ENCODE assay signal across 7 cellular contexts in the genomic region with DNA sequence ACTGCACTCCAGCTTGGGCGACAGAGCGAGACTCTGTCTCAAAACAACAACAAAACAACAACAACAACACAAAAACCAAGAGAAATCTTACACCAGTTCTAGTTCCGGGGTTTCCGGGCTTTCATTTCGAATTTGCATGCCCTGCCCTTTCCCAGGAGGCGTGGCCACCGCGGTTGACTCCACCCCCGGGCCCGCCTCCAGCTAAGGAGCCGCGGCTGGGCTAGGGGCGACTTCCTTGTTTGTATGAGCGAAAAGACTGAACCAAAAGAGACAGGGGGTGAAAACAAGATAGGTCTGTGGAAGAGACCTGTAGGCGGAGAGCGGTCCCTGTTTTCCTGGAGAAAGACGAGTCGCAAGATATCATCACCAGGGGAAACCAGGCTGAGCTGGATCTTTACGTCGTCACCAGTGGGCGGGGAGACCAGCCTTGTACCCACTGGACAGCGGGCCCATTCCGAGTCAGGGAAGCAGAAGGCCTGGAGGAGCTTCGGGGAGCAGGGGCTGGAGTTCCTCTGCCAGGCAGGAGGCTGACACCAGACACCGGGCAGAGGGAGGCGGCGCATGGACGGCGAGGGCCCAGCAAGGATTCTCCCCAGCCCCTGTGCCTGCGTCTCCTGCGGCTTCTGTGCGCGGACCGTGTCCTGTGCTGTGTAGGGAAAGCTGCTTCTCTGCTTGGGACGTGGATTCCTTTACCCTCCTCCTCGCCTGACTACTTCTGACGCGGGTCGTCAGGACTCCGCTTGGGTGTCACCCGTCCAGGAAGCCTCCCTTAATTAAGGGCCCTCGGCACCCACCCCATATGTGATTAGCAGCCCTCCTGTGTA. TPM values are rescaled to one million over a fixed set of nuclear protein-coding genes. Genes with fewer than 3 reads are reported as not detected.
DNase-seq lines count a peak whose midpoint lies in the region; ATAC-seq, FAIRE-seq and TF ChIP-seq lines count a peak whose summit lies in the region.

No MANE protein-coding gene starts in this region.

- H3K27me3 ChIP-seq in bronchial epithelial cell (ENCODE audit: control insufficient read depth, insufficient read depth, low read length) = no peaks in the 10 kb centered on the region

- no peaks in the 10 kb centered on the region for H3K36me3 Mint-ChIP-seq in WTC11

- peak overlapping the region; percentile 45 for H3K4me3 ChIP-seq in bronchial epithelial cell (ENCODE audit: low read depth, low read length)

- FAIRE-seq in bronchial epithelial cell (lab: Jason Lieb, UNC) = peak; percentile 99

- CTCF ChIA-PET in WTC11 (lab: Charles Lee) = interaction anchor here (0.6 to 2.4 kb wide), 15 partner anchors 9 to 581 kb away, joined by 3 to 34 read pairs (median 3); partner anchors contain the start of genes ARL4D and DHX8

- H3K4me1 Mint-ChIP-seq in WTC11 = peaks cover 12% of the 10 kb centered on the region; the same call in 1 of the 2 replicates

- DNase-seq in NCI-H2196 treated with DMSO at 0.1 percent for 48 hours (lab: John Stamatoyannopoulos, UW; ENCODE audit: unreplicated experiment) (peak; percentile 54), WTC11 (ENCODE audit: low spot score) (peak; percentile 91), bronchial epithelial cell (ENCODE audit: low read depth) (peak; percentile 84), inferior parietal cortex (ENCODE audit: extremely low spot score) (peak; percentile 92), smooth muscle cell of the brain vasculature (ENCODE audit: low read depth, low spot score) (peak; percentile 87)

- peak overlapping the region; percentile 99 for H3K27ac Mint-ChIP-seq in WTC11

- H3K36me3 ChIP-seq in bronchial epithelial cell (ENCODE audit: control insufficient read depth, insufficient read depth, low read length) = no peaks in the 10 kb centered on the region

- H3K9me3 Mint-ChIP-seq in WTC11 = no peaks in the 10 kb centered on the region

- ATAC-seq in GM18520 (IDR thresholded peaks at IDR 0.05; ENCODE audit: unreplicated experiment) = peak; percentile 55
- ATAC-seq in HG03108 (IDR thresholded peaks at IDR 0.05; ENCODE audit: unreplicated experiment) = peak; percentile 66
- peak; percentile 89 for ATAC-seq in WTC11

- POLR2A ChIA-PET in WTC11 (lab: Charles Lee) = interaction anchor here (0.7 to 1.9 kb wide), 10 partner anchors 10 to 96 kb away, joined by 3 to 43 read pairs (median 5); partner anchors contain the start of genes ARL4D and DHX8

- TF ChIP-seq CTCF in WTC11 (IDR thresholded peaks at IDR 0.05) = no peak
- TF ChIP-seq CTCF in bronchial epithelial cell (IDR thresholded peaks at IDR 0.05; ENCODE audit: insufficient read depth, low read length, severe bottlenecking) = no peak

- H3K4me3 Mint-ChIP-seq in WTC11 = peak overlapping the region; percentile 87

- peaks cover 2% of the 10 kb centered on the region; the same call in 1 of the 2 replicates for H3K27me3 Mint-ChIP-seq in WTC11 (ENCODE audit: low read depth)

TF ChIP-seq in WTC11, 78 proteins besides CTCF, POLR2A, EP300 and RAD21:
- peak; percentile 65 for TF ChIP-seq SP1 (CRISPR knock-in tag; conservative IDR thresholded peaks at IDR 0.05)
- 0 out of 2 replicates have a peak, but pooled peaks have one; percentile 39 for TF ChIP-seq FOXP4 (CRISPR knock-in tag; IDR thresholded peaks at IDR 0.05)
- TF ChIP-seq FOXK1 (CRISPR knock-in tag; IDR thresholded peaks at IDR 0.05) = peak; percentile 35; the same call in 1 of the 2 replicates
- TF ChIP-seq, protein P1, sequence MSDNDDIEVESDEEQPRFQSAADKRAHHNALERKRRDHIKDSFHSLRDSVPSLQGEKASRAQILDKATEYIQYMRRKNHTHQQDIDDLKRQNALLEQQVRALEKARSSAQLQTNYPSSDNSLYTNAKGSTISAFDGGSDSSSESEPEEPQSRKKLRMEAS (CRISPR knock-in tag; IDR thresholded peaks at IDR 0.05) = peak; percentile 27; the same call in 1 of the 2 replicates
- TF ChIP-seq FOXP1 (CRISPR knock-in tag; IDR thresholded peaks at IDR 0.05; ENCODE audit: borderline replicate concordance) = peak; percentile 68; the same call in 1 of the 2 replicates
- TF ChIP-seq CBFB (CRISPR knock-in tag; IDR thresholded peaks at IDR 0.05; ENCODE audit: low read depth) = no peak
- TF ChIP-seq PRDM15 (CRISPR knock-in tag; IDR thresholded peaks at IDR 0.05) = peak; percentile 92
- no peak for TF ChIP-seq TEAD1 (CRISPR knock-in tag; IDR thresholded peaks at IDR 0.05)
- TF ChIP-seq MYBL2 (CRISPR knock-in tag; IDR thresholded peaks at IDR 0.05) = peak; percentile 49; the same call in 1 of the 2 replicates
- TF ChIP-seq ZBTB43 (CRISPR knock-in tag; IDR thresholded peaks at IDR 0.05) = no peak

RNA-seq across cellular contexts. Expression of gene ARL4D, which starts 10.4 kb away (rescaled TPM):
- total RNA-seq in WTC11 (2021) = 11.9 to 13.4 TPM (median 13.0 TPM) in 3 replicates
- 71.1 and 90.3 TPM in 2 replicates for total RNA-seq in bronchial epithelial cell

Comparison
In these comparisons a context has a peak if more than half of its experiments do, and no peak if none do; other contexts are left out.
1. Peak in every context shown above with its lines: DNase-seq, ATAC-seq and H3K4me3 ChIP-seq.